In the genomic region with DNA sequence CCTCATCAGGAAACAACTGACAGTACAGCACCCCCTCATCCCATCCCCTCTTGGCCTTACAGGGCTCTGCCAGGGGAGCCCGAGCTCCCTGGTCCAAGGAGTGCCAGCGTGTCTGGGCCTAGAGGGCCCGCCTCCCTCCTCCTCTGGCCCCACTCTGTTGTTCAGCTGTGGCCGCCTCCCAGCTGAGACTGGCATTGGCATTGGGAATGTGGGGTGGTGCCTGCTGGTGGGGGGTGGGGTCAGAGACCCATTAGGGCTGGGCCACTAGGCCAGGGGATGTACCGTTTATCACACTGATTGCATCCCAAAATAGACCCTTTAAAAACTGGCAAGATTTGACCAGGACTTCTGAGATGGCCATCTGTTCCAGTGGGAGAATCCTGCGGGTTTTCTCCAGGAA, we compare ENCODE assay signal across 9 cellular contexts. TPM values are rescaled to one million over a fixed set of nuclear protein-coding genes. Genes with fewer than 3 reads are reported as not detected.
DNase-seq lines count a peak whose midpoint lies in the region; ATAC-seq and TF ChIP-seq lines count a peak whose summit lies in the region.
"Had no signal": no experiment of that assay in that cellular context is flagged by ENCODE, and none has a peak within 500 bp of the region (broad histone marks: within the 10 kb centered on the region; RNA-seq: fewer than 3 reads in every experiment).

No MANE protein-coding gene starts in this region.

- H3K27ac Mint-ChIP-seq in natural killer cell treated with Interleukin-12 subunit alpha and Interleukin-12 subunit beta and Interleukin-15 and Interleukin-18, amount 100 ng/mL, for 72 hours, result no peak overlapping the region

- peak; percentile 63 for ATAC-seq in RWPE2 (ENCODE audit: low read depth)
- no peak for ATAC-seq in natural killer cell treated with Interleukin-12 subunit alpha and Interleukin-12 subunit beta and Interleukin-15 and Interleukin-18, amount 100 ng/mL, for 72 hours

- H3K36me3 Mint-ChIP-seq in natural killer cell treated with Interleukin-12 subunit alpha and Interleukin-12 subunit beta and Interleukin-15 and Interleukin-18, amount 100 ng/mL, for 72 hours, result no peaks in the 10 kb centered on the region

- DNase-seq in Daoy (ENCODE audit: low read depth) (peak; percentile 53), RWPE2 (ENCODE audit: low spot score) (peak; percentile 69), retina (no peak), OCI-M1 (lab: John Stamatoyannopoulos, UW) (no peak)
- no peak for DNase-seq in natural killer cell treated with Interleukin-12 subunit alpha and Interleukin-12 subunit beta and Interleukin-15 and Interleukin-18, amount 100 ng/mL, for 72 hours (ENCODE audit: low spot score)
- no peak for DNase-seq in stimulated activated CD4-positive, alpha-beta T cell treated with anti-CD3 and anti-CD28 coated beads, Interleukin-4, amount 100 ng/mL, for 24 hours
- no peak for DNase-seq in NK-92 treated with Interleukin-12 subunit alpha and Interleukin-12 subunit beta, amount 100 ng/mL, for 24 hours (lab: John Stamatoyannopoulos, UW)

- peaks cover 13 to 17% of the 10 kb centered on the region in 2 donors for H3K4me1 Mint-ChIP-seq in natural killer cell treated with Interleukin-12 subunit alpha and Interleukin-12 subunit beta and Interleukin-15 and Interleukin-18, amount 100 ng/mL, for 72 hours (ENCODE audit: low read depth in 2 of 2)

- 30 to 32% methylated on average over 6 of the region's 6 CpGs for WGBS in esophagus, 2 donors

- H3K9me3 ChIP-seq in RWPE2 (ENCODE audit: severe bottlenecking) (no peaks in the 10 kb centered on the region), esophagus (ENCODE audit: control insufficient read depth in 2 of 2, insufficient read depth in 1 of 2, low read depth in 1 of 2, low read length in 1 of 2) (no peaks in the 10 kb centered on the region)
- H3K9me3 ChIP-seq: neutrophil had no signal

- no peaks in the 10 kb centered on the region for H3K27me3 Mint-ChIP-seq in natural killer cell treated with Interleukin-12 subunit alpha and Interleukin-12 subunit beta and Interleukin-15 and Interleukin-18, amount 100 ng/mL, for 72 hours

- H3K27me3 ChIP-seq in RWPE2 (ENCODE audit: insufficient read depth, poor library complexity, severe bottlenecking) (no peaks in the 10 kb centered on the region), esophagus (ENCODE audit: control insufficient read depth in 1 of 2, insufficient read depth in 2 of 2, low read length in 2 of 2) (no peaks in the 10 kb centered on the region)

- peak overlapping the region; percentile 66 for H3K4me3 Mint-ChIP-seq in natural killer cell treated with Interleukin-12 subunit alpha and Interleukin-12 subunit beta and Interleukin-15 and Interleukin-18, amount 100 ng/mL, for 72 hours

- H3K36me3 ChIP-seq in RWPE2 (ENCODE audit: low read depth) (no peaks in the 10 kb centered on the region), esophagus (ENCODE audit: control insufficient read depth in 2 of 2, insufficient read depth in 2 of 2, low read length in 1 of 2) (no peaks in the 10 kb centered on the region)
- H3K36me3 ChIP-seq: neutrophil had no signal

- H3K4me3 ChIP-seq in RWPE2 (ENCODE audit: severe bottlenecking) (peak overlapping the region; percentile 92), esophagus (ENCODE audit: low read depth in 1 of 2, low read length in 2 of 2) (peak overlapping the region; percentile 77 to 84)

- H3K27ac ChIP-seq in RWPE2 (ENCODE audit: poor library complexity, severe bottlenecking) (no peak overlapping the region), esophagus (ENCODE audit: low read depth in 2 of 2, low read length in 1 of 2) (peak overlapping the region in 1 of 2 donors; percentile 68)
- H3K27ac ChIP-seq: neutrophil had no signal

- H3K4me1 ChIP-seq in RWPE2 (ENCODE audit: insufficient read depth, poor library complexity, severe bottlenecking) (peaks cover 10% of the 10 kb centered on the region), esophagus (ENCODE audit: control insufficient read depth in 2 of 2, insufficient read depth in 2 of 2, low read length in 1 of 2) (peaks cover 7 to 12% of the 10 kb centered on the region in 2 donors)

- H3K9me3 Mint-ChIP-seq in natural killer cell treated with Interleukin-12 subunit alpha and Interleukin-12 subunit beta and Interleukin-15 and Interleukin-18, amount 100 ng/mL, for 72 hours, result no peaks in the 10 kb centered on the region

- no peak for TF ChIP-seq CTCF in RWPE2 (IDR thresholded peaks at IDR 0.05; ENCODE audit: poor library complexity, severe bottlenecking)

RNA-seq across cellular contexts. Expression of a gene that starts 1.4 kb away (rescaled TPM):
- total RNA-seq in Daoy (2014; rRNA removed; shearing (Covaris generic)), result 13.6 and 16.3 TPM in 2 replicates
- polyA plus RNA-seq in esophagus, result 10 to 100 TPM; 11.0 to 12.5 TPM
- total RNA-seq in natural killer cell treated with Interleukin-12 subunit alpha and Interleukin-12 subunit beta and Interleukin-15 and Interleukin-18, amount 100 ng/mL, for 72 hours, result 1 to 10 TPM; 2.4 to 4.1 TPM

Comparison
In these comparisons a context has a peak if more than half of its experiments do, and no peak if none do; other contexts are left out.
1. DNase-seq: peak in Daoy (single experiment) and RWPE2 (single experiment); none in natural killer cell treated with Interleukin-12 subunit alpha and Interleukin-12 subunit beta and Interleukin-15 and Interleukin-18, amount 100 ng/mL, for 72 hours (single experiment), stimulated activated CD4-positive, alpha-beta T cell treated with anti-CD3 and anti-CD28 coated beads, Interleukin-4, amount 100 ng/mL, for 24 hours (single experiment), NK-92 treated with Interleukin-12 subunit alpha and Interleukin-12 subunit beta, amount 100 ng/mL, for 24 hours (single experiment), retina (single experiment) and OCI-M1 (single experiment).